29 cellular contexts compared by ENCODE assay signal in the genomic region with DNA sequence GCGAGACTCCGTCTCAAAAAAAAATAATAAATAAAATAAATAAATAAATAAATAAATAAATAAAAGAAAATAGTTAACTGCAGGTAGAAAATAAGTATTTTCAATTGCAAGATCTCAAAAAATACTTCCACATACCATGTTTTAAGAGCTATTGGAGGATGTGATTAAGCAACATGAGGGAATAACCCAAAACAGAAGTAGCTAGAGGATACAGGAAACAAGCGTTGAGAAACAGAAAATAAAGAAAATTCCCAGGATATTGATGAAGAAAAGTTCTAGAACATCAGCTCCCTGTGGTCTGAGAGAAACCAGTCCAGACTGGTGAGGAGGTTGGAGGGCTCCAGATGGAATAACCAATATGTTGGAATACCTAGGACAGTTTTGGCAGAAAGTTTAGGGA. TPM values are rescaled to one million over a fixed set of nuclear protein-coding genes. Genes with fewer than 3 reads are reported as not detected.
"Had no signal": no experiment of that assay in that cellular context is flagged by ENCODE, and none has a peak within 500 bp of the region (broad histone marks: within the 10 kb centered on the region; RNA-seq: fewer than 3 reads in every experiment).

No MANE protein-coding gene starts in this region.

- H2AFZ ChIP-seq: parathyroid adenoma had no signal

- H3K4me3 ChIP-seq: psoas muscle, skin epidermis, smooth muscle cell, spleen, suprapubic skin, testis, tibial artery, transverse colon, upper lobe of right lung, uterus had no signal

- H3K9ac ChIP-seq: parathyroid adenoma had no signal

- ATAC-seq: naive thymus-derived CD8-positive, alpha-beta T cell; natural killer cell treated with Interleukin-12 subunit alpha and Interleukin-12 subunit beta and Interleukin-15 and Interleukin-18, amount 100 ng/mL, for 72 hours; psoas muscle; right cardiac atrium; sciatic nerve; stimulated activated memory B cell treated with anti-CD40 and anti-IgM and Interleukin-4, amounts not matched to agents 10 μg/mL and 1 μg/mL and 100 μg/mL, for 72 hours; stimulated activated naive CD8-positive, alpha-beta T cell treated with anti-CD3 and anti-CD28 coated beads, Interleukin-15, amount 100 ng/mL, for 72 hours; stimulated activated naive CD8-positive, alpha-beta T cell treated with anti-CD3 and anti-CD28 coated beads, Interleukin-15, Interleukin-2, amounts not matched to agents 100 U/mL and 50 U/mL, for 24 hours; upper lobe of right lung had no signal

- DNase-seq: naive thymus-derived CD8-positive, alpha-beta T cell; nephron progenitor cell; nucleus accumbens; posterior cingulate gyrus; psoas muscle; right cardiac atrium; spleen; stimulated activated CD4-positive, alpha-beta T cell treated with anti-CD3 and anti-CD28 coated beads, Interleukin-12 subunit alpha, Interleukin-12 subunit beta, amount 100 ng/mL, for 4 hours; stimulated activated CD4-positive, alpha-beta T cell treated with anti-CD3 and anti-CD28 coated beads, Interleukin-1b, Interleukin-23, amount 100 ng/mL, for 48 hours; stimulated activated CD4-positive, alpha-beta T cell treated with anti-CD3 and anti-CD28 coated beads, Interleukin-4, amount 100 ng/mL, for 1 hour; stimulated activated CD4-positive, alpha-beta T cell treated with anti-CD3 and anti-CD28 coated beads, Interleukin-4, amount 100 ng/mL, for 4 hours; stimulated activated CD8-positive, alpha-beta memory T cell treated with anti-CD3 and anti-CD28 coated beads, Interleukin-4, amount 100 ng/mL, for 48 hours; stimulated activated naive CD4-positive, alpha-beta T cell; stimulated activated naive CD8-positive, alpha-beta T cell treated with anti-CD3 and anti-CD28 coated beads, Interleukin-15, amount 100 ng/mL, for 72 hours; stimulated activated naive CD8-positive, alpha-beta T cell treated with anti-CD3 and anti-CD28 coated beads, Interleukin-15, Interleukin-2, amounts not matched to agents 100 U/mL and 50 U/mL, for 24 hours; substantia nigra; testis; tibial artery; transverse colon; upper lobe of right lung; uterus had no signal

- H3K4me1 ChIP-seq: parathyroid adenoma, psoas muscle, spleen, suprapubic skin, testis, tibial artery, transverse colon, upper lobe of right lung, uterus had no signal

- H3K4me2 ChIP-seq: smooth muscle cell had no signal

- H3K27me3 ChIP-seq: neutrophil, spleen, suprapubic skin, testis, tibial artery, transverse colon, upper lobe of right lung, uterus had no signal

- H3K9me3 ChIP-seq: neutrophil, psoas muscle, spleen, suprapubic skin, testis, tibial artery, transverse colon, upper lobe of right lung, uterus had no signal

- H3K36me3 ChIP-seq: neutrophil, spleen, suprapubic skin, tibial artery, transverse colon, upper lobe of right lung, uterus had no signal

- H3K79me2 ChIP-seq: parathyroid adenoma had no signal

- H3K27ac ChIP-seq: neutrophil, parathyroid adenoma, psoas muscle, skin epidermis, spleen, suprapubic skin, testis, tibial artery, transverse colon, upper lobe of right lung, uterus had no signal

RNA-seq across cellular contexts. Expression of gene RND3, which starts 57.3 kb away (rescaled TPM):
- total RNA-seq: naive thymus-derived CD8-positive, alpha-beta T cell; natural killer cell treated with Interleukin-12 subunit alpha and Interleukin-12 subunit beta and Interleukin-15 and Interleukin-18, amount 100 ng/mL, for 72 hours had no signal
- polyA plus RNA-seq: naive thymus-derived CD8-positive, alpha-beta T cell had no signal
